Comparison of ENCODE assay signal across 1 cellular context in genomic region chr7:151087247-151088018, GRCh38.
TF ChIP-seq lines count a peak whose summit lies in the region.

No MANE protein-coding gene starts in this region.

TF ChIP-seq in K562, 482 proteins besides CTCF, POLR2A, EP300 and RAD21 (continued from another document and continues in another):
- TF ChIP-seq CUX1 (CRISPR knock-in tag; IDR thresholded peaks at IDR 0.05) = no peak
- no peak for TF ChIP-seq NFE2 (IDR thresholded peaks at IDR 0.05; ENCODE audit: low read depth)
- no peak for TF ChIP-seq TAF15 (IDR thresholded peaks at IDR 0.05; ENCODE audit: low read depth, low read length)
- 0 out of 2 replicates have a peak, but pooled peaks have one; percentile 67 for TF ChIP-seq ZBTB26 (CRISPR knock-in tag; IDR thresholded peaks at IDR 0.05)
- peak; percentile 96 to 98; a peak in 3 of 4 replicates for TF ChIP-seq UBTF (IDR thresholded peaks at IDR 0.05; ENCODE audit: borderline replicate concordance in 1 of 2, low read depth in 2 of 2, low read length in 2 of 2)
- no peak for TF ChIP-seq MEF2A (IDR thresholded peaks at IDR 0.05; ENCODE audit: control insufficient read depth, low read depth, low read length)
- TF ChIP-seq MGA (IDR thresholded peaks at IDR 0.05) = no peak
- TF ChIP-seq U2AF1 (optimal IDR thresholded peaks at IDR 0.05; ENCODE audit: low read depth, low read length) = peak; percentile 63
- peak; percentile 11 for TF ChIP-seq TBP (optimal IDR thresholded peaks at IDR 0.05; ENCODE audit: low read depth, low read length)
- TF ChIP-seq HDAC8 (tag; IDR thresholded peaks at IDR 0.05) = peak; percentile 17; the same call in 1 of the 2 replicates
- peak; percentile 85 for TF ChIP-seq RBFOX2 (IDR thresholded peaks at IDR 0.05; ENCODE audit: low read depth, low read length)
- TF ChIP-seq RCOR1 (IDR thresholded peaks at IDR 0.05; ENCODE audit: borderline replicate concordance in 1 of 2, low read depth in 2 of 2, low read length in 2 of 2) = peak in 1 of 2 experiments; percentile 44; a peak in 2 of 4 replicates
- no peak for TF ChIP-seq ARID3A (IDR thresholded peaks at IDR 0.05; ENCODE audit: borderline replicate concordance, low read depth, low read length)
- TF ChIP-seq PRPF4 (IDR thresholded peaks at IDR 0.05; ENCODE audit: insufficient read depth, low read depth, low read length, poor library complexity, severe bottlenecking) = no peak
- no peak for TF ChIP-seq TCF15 (CRISPR knock-in tag; IDR thresholded peaks at IDR 0.05)
- 0 out of 2 replicates have a peak, but pooled peaks have one; percentile 13 for TF ChIP-seq ZSCAN32 (CRISPR knock-in tag; IDR thresholded peaks at IDR 0.05)
- TF ChIP-seq ZNF121 (CRISPR knock-in tag; conservative IDR thresholded peaks at IDR 0.05) = no peak
- peak; percentile 41 for TF ChIP-seq CREB3L1 (IDR thresholded peaks at IDR 0.05; ENCODE audit: borderline replicate concordance, low read depth)
- peak; percentile 58; the same call in 1 of the 2 replicates for TF ChIP-seq CREB1 (IDR thresholded peaks at IDR 0.05)
- TF ChIP-seq CREB1 (CRISPR knock-in tag; IDR thresholded peaks at IDR 0.05) = peak; percentile 37; the same call in 1 of the 2 replicates
- TF ChIP-seq SP1 (CRISPR knock-in tag; IDR thresholded peaks at IDR 0.05) = no peak; the same call in none of the 2 replicates
- peak; percentile 88 for TF ChIP-seq SAP30 (IDR thresholded peaks at IDR 0.05; ENCODE audit: borderline replicate concordance, insufficient read depth, low read depth, low read length, poor library complexity, severe bottlenecking)
- TF ChIP-seq BRD4 (IDR thresholded peaks at IDR 0.05) = peak; percentile 76; the same call in 1 of the 2 replicates
- TF ChIP-seq ZNF232 (CRISPR knock-in tag; IDR thresholded peaks at IDR 0.05) = no peak
